1 cellular context compared by ENCODE assay signal in genomic region chr13:113137656-113138292, GRCh38.
A peak's percentile ranks its signal among the peaks of the same experiment; 100 is the strongest.
TF ChIP-seq lines count a peak whose summit lies in the region.

No MANE protein-coding gene starts in this region.

TF ChIP-seq in HepG2, 621 proteins besides CTCF, POLR2A, EP300 and RAD21:
- TF ChIP-seq ZNF687 (CRISPR knock-in tag; IDR thresholded peaks at IDR 0.05) (0 out of 2 replicates have a peak, but pooled peaks have one; percentile 34), HNRNPL (IDR thresholded peaks at IDR 0.05; ENCODE audit: low read depth, low read length) (no peak), SAFB2 (CRISPR knock-in tag; IDR thresholded peaks at IDR 0.05; ENCODE audit: borderline replicate concordance, low read depth) (no peak)
